ENCODE assay signal across 1 cellular context in genomic region chr20:14384820-14385740, GRCh38.
A peak's percentile ranks its signal among the peaks of the same experiment; 100 is the strongest.
TF ChIP-seq lines count a peak whose summit lies in the region.

No MANE protein-coding gene starts in this region.

TF ChIP-seq in HEK293, 187 proteins besides CTCF, POLR2A, EP300 and RAD21 (continued from another document):
- TF ChIP-seq REST (tag by site-specific recombination; IDR thresholded peaks at IDR 0.05) (no peak), ZNF175 (tag by site-specific recombination; IDR thresholded peaks at IDR 0.05) (no peak), ZNF398 (tag by site-specific recombination; IDR thresholded peaks at IDR 0.05) (no peak), AEBP2 (tag by site-specific recombination; IDR thresholded peaks at IDR 0.05; ENCODE audit: borderline replicate concordance) (no peak), PATZ1 (tag by site-specific recombination; IDR thresholded peaks at IDR 0.05) (no peak), ZNF112 (tag by site-specific recombination; IDR thresholded peaks at IDR 0.05) (no peak), WT1 (tag by site-specific recombination; IDR thresholded peaks at IDR 0.05) (peak; percentile 76), SP3 (tag by site-specific recombination; IDR thresholded peaks at IDR 0.05) (no peak), ZNF791 (tag by site-specific recombination; IDR thresholded peaks at IDR 0.05) (no peak), ZNF768 (tag by site-specific recombination; IDR thresholded peaks at IDR 0.05) (no peak), ZNF596 (tag by site-specific recombination; IDR thresholded peaks at IDR 0.05) (no peak), EGR2 (tag by site-specific recombination; IDR thresholded peaks at IDR 0.05; ENCODE audit: low read depth) (no peak), HOXD13 (CRISPR knock-in tag; IDR thresholded peaks at IDR 0.05; ENCODE audit: borderline replicate concordance) (no peak), ZSCAN23 (tag by site-specific recombination; IDR thresholded peaks at IDR 0.05) (no peak), ZNF76 (tag by site-specific recombination; IDR thresholded peaks at IDR 0.05; ENCODE audit: borderline replicate concordance, low read depth) (no peak), ZNF366 (tag by site-specific recombination; conservative IDR thresholded peaks at IDR 0.05) (no peak)
TF ChIP-seq in HEK293: peak in this region for 17.
